8 cellular contexts compared by ENCODE assay signal in the genomic region with DNA sequence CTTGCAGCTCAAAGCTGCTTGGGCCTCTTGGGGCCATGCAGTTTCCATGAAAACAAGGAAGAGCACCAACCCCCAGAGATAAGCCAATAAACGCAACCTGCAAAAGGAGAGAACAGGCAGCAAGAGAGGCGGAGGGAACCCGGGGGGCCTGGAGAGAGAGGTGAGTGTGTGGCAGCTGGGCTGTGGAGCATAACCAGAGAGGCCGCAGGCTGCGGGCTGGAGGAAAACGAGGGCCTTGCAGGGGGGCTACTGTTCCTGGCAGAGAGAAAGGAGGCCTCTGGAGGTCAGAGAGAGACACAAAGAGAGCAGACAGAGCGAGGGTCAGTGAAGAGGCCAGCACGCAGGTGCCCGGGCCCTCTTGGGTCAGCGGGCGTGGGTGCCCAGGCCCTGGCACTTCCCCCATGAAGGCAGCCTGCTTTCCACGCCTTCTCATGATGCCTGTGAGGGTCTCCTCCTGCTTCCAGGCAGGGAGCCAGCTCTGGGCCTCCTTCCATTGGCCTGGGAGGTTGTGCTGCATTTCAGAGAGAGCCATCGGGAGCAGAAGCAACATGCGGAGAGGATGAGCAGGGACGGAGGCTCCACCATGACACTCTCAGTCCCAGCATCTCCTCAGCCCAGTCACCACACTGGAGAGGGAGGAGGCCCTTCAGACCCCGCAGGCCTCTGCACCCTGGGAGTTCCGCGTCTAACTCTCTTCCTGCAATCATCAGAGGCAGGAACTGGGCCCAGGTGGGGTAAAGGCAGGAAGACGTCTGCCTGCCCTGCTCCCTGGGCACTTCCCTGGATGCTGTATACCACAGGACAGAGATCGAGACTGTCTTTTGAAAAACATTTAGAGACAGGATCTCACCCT. TPM values are rescaled to one million over a fixed set of nuclear protein-coding genes. Genes with fewer than 3 reads are reported as not detected.
DNase-seq lines count a peak whose midpoint lies in the region; ATAC-seq and TF ChIP-seq lines count a peak whose summit lies in the region.
"Not testable (repeated sequence)": the region's sequence is repeated elsewhere in the genome, so short reads cannot be mapped to it uniquely, and the experiment has no call there.

No MANE protein-coding gene starts in this region.

- H3K27ac ChIP-seq in SK-N-MC = not testable (repeated sequence)
- peak overlapping the region in 1 of 2 donors; percentile 38 for H3K27ac ChIP-seq in uterus

- not testable (repeated sequence) for H2AFZ ChIP-seq in Loucy (ENCODE audit: low read length)

- not testable (repeated sequence) for H3K27me3 ChIP-seq in Loucy (ENCODE audit: insufficient read depth, low read length, poor library complexity, severe bottlenecking); endocrine pancreas (ENCODE audit: control insufficient read depth, insufficient read depth, low read length); uterus

- H3K27me3 Mint-ChIP-seq in activated T-helper 2 cell treated with anti-CD3 and anti-CD28 coated beads, Interferon-gamma antibody, Interleukin-2, Interleukin-4, amounts not matched to agents 10 μg/mL and 5 μg/mL and 100 μg/mL, durations not matched to agents 14 hours and 24 hours and 36 hours (ENCODE audit: low read depth) = not testable (repeated sequence)

- in situ Hi-C loops in G401 (cut with HindIII; ENCODE audit: low sequenced_read_pairs) = not testable (repeated sequence)

- not testable (repeated sequence) for H3F3A ChIP-seq in Loucy (ENCODE audit: low read depth)

- H3K4me1 Mint-ChIP-seq in activated T-helper 2 cell treated with anti-CD3 and anti-CD28 coated beads, Interferon-gamma antibody, Interleukin-2, Interleukin-4, amounts not matched to agents 10 μg/mL and 5 μg/mL and 100 μg/mL, durations not matched to agents 14 hours and 24 hours and 36 hours (ENCODE audit: low read depth) = peaks cover 16% of the 10 kb centered on the region

- H3K9ac ChIP-seq in Loucy (ENCODE audit: low read depth, low read length, poor library complexity, severe bottlenecking) = peak overlapping the region; percentile 99
- peak overlapping the region; percentile 76 for H3K9ac ChIP-seq in SK-N-MC (ENCODE audit: insufficient read length)
- H3K9ac ChIP-seq in endocrine pancreas (ENCODE audit: control insufficient read depth, insufficient read depth, low read length) = peak overlapping the region; percentile 45

- H3K4me1 ChIP-seq in Loucy (ENCODE audit: insufficient read depth, low read length, poor library complexity, severe bottlenecking) = peaks cover 29% of the 10 kb centered on the region
- H3K4me1 ChIP-seq in endocrine pancreas (ENCODE audit: control insufficient read depth, insufficient read depth, low read length); uterus: not testable (repeated sequence)

- not testable (repeated sequence) for H3K9me2 ChIP-seq in Loucy (replicated peaks; ENCODE audit: low read depth, low read length)

- ATAC-seq in left colon = not testable (repeated sequence)

- H3K36me3 ChIP-seq in Loucy (ENCODE audit: insufficient read depth, low read length); SK-N-MC (ENCODE audit: insufficient read depth, low read length); endocrine pancreas (ENCODE audit: control insufficient read depth, insufficient read depth, low read length); uterus: not testable (repeated sequence)

- not testable (repeated sequence) for TF ChIP-seq POLR2A in uterus (IDR thresholded peaks at IDR 0.05)

- H3K27ac Mint-ChIP-seq in activated T-helper 2 cell treated with anti-CD3 and anti-CD28 coated beads, Interferon-gamma antibody, Interleukin-2, Interleukin-4, amounts not matched to agents 10 μg/mL and 5 μg/mL and 100 μg/mL, durations not matched to agents 14 hours and 24 hours and 36 hours = peak overlapping the region; percentile 90

- peak overlapping the region; percentile 96 for H3K4me2 ChIP-seq in Loucy (ENCODE audit: low read depth, low read length, poor library complexity, severe bottlenecking)

- peaks cover 47% of the 10 kb centered on the region for H4K20me1 ChIP-seq in Loucy (ENCODE audit: insufficient read depth, low read length, poor library complexity, severe bottlenecking)

- intact Hi-C loops in activated T-helper 2 cell treated with anti-CD3 and anti-CD28 coated beads, Interferon-gamma antibody, Interleukin-2, Interleukin-4, amounts not matched to agents 10 μg/mL and 5 μg/mL and 100 μg/mL, durations not matched to agents 14 hours and 24 hours and 36 hours (cut with micrococcal nuclease) = loop anchor here (5.0 kb wide), 1 partner anchor 1309 kb away; the partner anchor contains the start of genes MZT2B and SMPD4
- intact Hi-C loops in left colon (cut with DNase I, micrococcal nuclease); uterus (cut with DNase I; ENCODE audit: low total_unique reads): not testable (repeated sequence)

- H3K9me3 Mint-ChIP-seq in activated T-helper 2 cell treated with anti-CD3 and anti-CD28 coated beads, Interferon-gamma antibody, Interleukin-2, Interleukin-4, amounts not matched to agents 10 μg/mL and 5 μg/mL and 100 μg/mL, durations not matched to agents 14 hours and 24 hours and 36 hours = not testable (repeated sequence)

- DNase-seq in G401 (ENCODE audit: low spot score) = peak; percentile 44
- DNase-seq in SK-N-MC (ENCODE audit: low read depth, low spot score) = not testable (repeated sequence)
- peak; percentile 25 for DNase-seq in activated T-helper 2 cell treated with anti-CD3 and anti-CD28 coated beads, Interferon-gamma antibody, Interleukin-2, Interleukin-4, amounts not matched to agents 10 μg/mL and 5 μg/mL and 100 μg/mL, durations not matched to agents 14 hours and 24 hours and 36 hours (ENCODE audit: low spot score)
- DNase-seq in left colon = peak; percentile 32 to 33
- peak; percentile 73 for DNase-seq in retina
- DNase-seq in uterus = peak in 1 of 2 donors; percentile 40

- H3K4me3 ChIP-seq in Loucy (ENCODE audit: low read length, poor library complexity, severe bottlenecking) (peak overlapping the region; percentile 99), SK-N-MC (peak overlapping the region; percentile 82), uterus (peak overlapping the region; percentile 30 to 76)
- H3K4me3 ChIP-seq in endocrine pancreas (ENCODE audit: control insufficient read depth, insufficient read depth, low read length) = not testable (repeated sequence)

- peaks cover 34% of the 10 kb centered on the region for H3K36me3 Mint-ChIP-seq in activated T-helper 2 cell treated with anti-CD3 and anti-CD28 coated beads, Interferon-gamma antibody, Interleukin-2, Interleukin-4, amounts not matched to agents 10 μg/mL and 5 μg/mL and 100 μg/mL, durations not matched to agents 14 hours and 24 hours and 36 hours (ENCODE audit: low read depth)

- not testable (repeated sequence) for TF ChIP-seq CTCF in Loucy (conservative IDR thresholded peaks at IDR 0.05; ENCODE audit: low read length); uterus (IDR thresholded peaks at IDR 0.05)

- peak overlapping the region; percentile 87 for H3K4me3 Mint-ChIP-seq in activated T-helper 2 cell treated with anti-CD3 and anti-CD28 coated beads, Interferon-gamma antibody, Interleukin-2, Interleukin-4, amounts not matched to agents 10 μg/mL and 5 μg/mL and 100 μg/mL, durations not matched to agents 14 hours and 24 hours and 36 hours (ENCODE audit: low read depth)

- not testable (repeated sequence) for H3K9me3 ChIP-seq in Loucy (ENCODE audit: insufficient read depth, low read depth, low read length); SK-N-MC (ENCODE audit: low read depth, low read length); endocrine pancreas (ENCODE audit: control insufficient read depth, low read length); uterus

- peaks cover 82% of the 10 kb centered on the region for H3K79me2 ChIP-seq in Loucy (ENCODE audit: insufficient read depth, low read length)

RNA-seq across cellular contexts. Expression of gene MZT2A, which starts 1.4 kb away (rescaled TPM):
- 138 and 230 TPM in 2 replicates for total RNA-seq in G401 (2014; rRNA removed; shearing (Covaris generic))
- total RNA-seq in activated T-helper 2 cell treated with anti-CD3 and anti-CD28 coated beads, Interferon-gamma antibody, Interleukin-2, Interleukin-4, amounts not matched to agents 10 μg/mL and 5 μg/mL and 100 μg/mL, durations not matched to agents 14 hours and 24 hours and 36 hours = 124 and 130 TPM in 2 replicates
- 10 to 100 TPM; 72.3 to 84.6 TPM for total RNA-seq in left colon
- 100 to 1,000 TPM in 1 of 4 donors, 10 to 100 TPM in 2, 1 to 10 TPM in 1; 7.9 to 112 (median 68.7) TPM for total RNA-seq in uterus

RNA-seq across cellular contexts. Expression of gene TUBA3D, which starts 14.9 kb away (rescaled TPM):
- not detected in 2 replicates for total RNA-seq in G401 (2014; rRNA removed; shearing (Covaris generic))
- not detected in 2 replicates for total RNA-seq in activated T-helper 2 cell treated with anti-CD3 and anti-CD28 coated beads, Interferon-gamma antibody, Interleukin-2, Interleukin-4, amounts not matched to agents 10 μg/mL and 5 μg/mL and 100 μg/mL, durations not matched to agents 14 hours and 24 hours and 36 hours
- not detected for total RNA-seq in left colon
- 10 to 100 TPM in 2 of 4 donors, 1 to 10 TPM in 2; 1.0 to 30.3 (median 9.3) TPM for total RNA-seq in uterus

RNA-seq across cellular contexts. Expression of gene CCDC74A, which starts 36.8 kb away (rescaled TPM):
- 54.1 and 63.4 TPM in 2 replicates for total RNA-seq in G401 (2014; rRNA removed; shearing (Covaris generic))
- total RNA-seq in activated T-helper 2 cell treated with anti-CD3 and anti-CD28 coated beads, Interferon-gamma antibody, Interleukin-2, Interleukin-4, amounts not matched to agents 10 μg/mL and 5 μg/mL and 100 μg/mL, durations not matched to agents 14 hours and 24 hours and 36 hours = 2.8 and 3.3 TPM in 2 replicates
- total RNA-seq in left colon (1 to 10 TPM; 1.1 to 2.0 TPM), uterus (10 to 100 TPM in 2 of 4 donors, under 1 TPM in 1, not detected in 1; 0.29 to 17.5 (median 11.2) TPM)

Comparison
In these comparisons a context has a peak if more than half of its experiments do, and no peak if none do; other contexts are left out.
1. H3K9ac ChIP-seq: peak in every context shown above with its lines; median percentile 99 in Loucy; 76 in SK-N-MC; 45 in endocrine pancreas.